8 cellular contexts compared by ENCODE assay signal in the genomic region with DNA sequence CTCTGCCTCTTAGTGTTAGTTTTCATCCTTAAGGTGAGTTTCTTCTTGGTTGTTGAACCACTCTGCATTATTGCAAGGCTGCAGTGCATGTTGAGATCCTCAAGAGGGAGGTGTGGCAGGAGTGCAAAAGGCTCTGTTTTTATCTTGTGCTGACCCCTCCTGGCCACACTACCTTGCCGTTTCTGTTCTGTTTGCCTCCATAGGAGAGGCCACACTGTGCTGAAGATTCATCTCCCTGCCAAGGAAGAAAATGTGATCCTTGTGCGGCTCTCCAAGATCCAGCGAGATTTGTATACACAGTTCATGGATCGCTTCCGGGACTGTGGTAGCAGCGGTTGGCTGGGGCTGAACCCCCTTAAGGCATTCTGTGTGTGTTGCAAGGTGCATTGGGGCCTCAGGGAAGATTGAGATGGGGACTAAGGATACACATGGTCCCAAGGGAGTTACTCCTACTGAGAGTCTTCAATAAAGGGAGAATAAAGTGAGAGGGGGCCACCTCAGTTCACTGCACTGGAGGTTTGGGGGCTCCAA. TPM values are rescaled to one million over a fixed set of nuclear protein-coding genes. Genes with fewer than 3 reads are reported as not detected.
DNase-seq lines count a peak whose midpoint lies in the region; TF ChIP-seq lines count a peak whose summit lies in the region.

No MANE protein-coding gene starts in this region.

- no peak for TF ChIP-seq EP300 in SK-N-SH (IDR thresholded peaks at IDR 0.05; ENCODE audit: borderline replicate concordance in 1 of 2, low read depth in 1 of 2, low read length in 1 of 2)
- no peak for TF ChIP-seq EP300 in neural cell (conservative IDR thresholded peaks at IDR 0.05; ENCODE audit: poor library complexity, severe bottlenecking)

- H3K36me3 ChIP-seq in KMS-11 (ENCODE audit: insufficient read depth), result no peaks in the 10 kb centered on the region
- peaks cover 34 to 77% of the 10 kb centered on the region in 2 experiments for H3K36me3 ChIP-seq in SK-N-SH (replicated peaks in 1 of 2; ENCODE audit: control insufficient read depth in 1 of 2, insufficient read depth in 2 of 2, low read length in 1 of 2)
- H3K36me3 ChIP-seq in neural cell (ENCODE audit: insufficient read depth, low read length), result peaks cover 6% of the 10 kb centered on the region
- peaks cover 58% of the 10 kb centered on the region for H3K36me3 ChIP-seq in CD8-positive, alpha-beta memory T cell (ENCODE audit: insufficient read depth, low read length)

- CTCF ChIA-PET in SK-N-SH (lab: Yijun Ruan, JAX), result interaction anchor here (0.8 to 2.8 kb wide), 12 partner anchors 12 to 137 kb away, joined by 3 to 31 read pairs (median 4); a partner anchor contains a TSS
- CTCF ChIA-PET in CD8-positive, alpha-beta memory T cell (lab: Charles Lee), result no interaction called here

- TF ChIP-seq CTCF in KMS-11 (conservative IDR thresholded peaks at IDR 0.05; ENCODE audit: low read depth, low read length), result peak; percentile 81
- peak; percentile 85 for TF ChIP-seq CTCF in SK-N-SH (IDR thresholded peaks at IDR 0.05)
- peak; percentile 85 for TF ChIP-seq CTCF in endothelial cell (IDR thresholded peaks at IDR 0.05; ENCODE audit: unreplicated experiment)
- peak; percentile 60 for TF ChIP-seq CTCF in neural cell (IDR thresholded peaks at IDR 0.05; ENCODE audit: poor library complexity, severe bottlenecking)

- H4K20me1 ChIP-seq in KMS-11 (ENCODE audit: insufficient read depth) (no peaks in the 10 kb centered on the region), SK-N-SH (ENCODE audit: insufficient read depth) (no peaks in the 10 kb centered on the region), neural cell (ENCODE audit: insufficient read depth) (no peaks in the 10 kb centered on the region)

- no peaks in the 10 kb centered on the region for H3K27me3 Mint-ChIP-seq in endothelial cell (ENCODE audit: unreplicated experiment)
- no peaks in the 10 kb centered on the region for H3K27me3 Mint-ChIP-seq in CD8-positive, alpha-beta memory T cell

- TF ChIP-seq RAD21 in SK-N-SH (IDR thresholded peaks at IDR 0.05; ENCODE audit: low read length) (peak; percentile 88), neural cell (conservative IDR thresholded peaks at IDR 0.05) (peak; percentile 33)

- H3K4me1 ChIP-seq in KMS-11 (ENCODE audit: low read depth, poor library complexity, severe bottlenecking) (no peaks in the 10 kb centered on the region), SK-N-SH (ENCODE audit: control insufficient read depth in 1 of 2, insufficient read depth in 2 of 2, low read depth in 1 of 2, low read length in 1 of 2) (no peaks in the 10 kb centered on the region)
- no peaks in the 10 kb centered on the region for H3K4me1 ChIP-seq in CD8-positive, alpha-beta memory T cell (ENCODE audit: insufficient read depth, low read length)

- no peak overlapping the region for H3K4me3 ChIP-seq in KMS-11 (IDR thresholded peaks at IDR 0.05; ENCODE audit: insufficient read depth, low read depth, low read length)
- no peak overlapping the region; a peak in 1 of 4 replicates for H3K4me3 ChIP-seq in SK-N-SH (ENCODE audit: low read depth in 2 of 2, low read length in 1 of 2)
- H3K4me3 ChIP-seq in neural cell (ENCODE audit: low read length), result no peak overlapping the region
- no peak overlapping the region for H3K4me3 ChIP-seq in CD8-positive, alpha-beta memory T cell (ENCODE audit: low read length)

- DNase-seq in COLO668 (lab: John Stamatoyannopoulos, UW; ENCODE audit: unreplicated experiment) (peak; percentile 13), GM19240 (ENCODE audit: insufficient read length, low spot score) (peak; percentile 28), SK-N-SH (peak; percentile 68), endothelial cell (ENCODE audit: low spot score) (peak; percentile 61)
- no peak for DNase-seq in effector CD4-positive, alpha-beta T cell
- DNase-seq in CD8-positive, alpha-beta memory T cell, result no peak

- H3F3A ChIP-seq in SK-N-SH (replicated peaks; ENCODE audit: insufficient read depth), result no peaks in the 10 kb centered on the region
- H3F3A ChIP-seq in neural cell (ENCODE audit: insufficient read depth, low read length, poor library complexity, severe bottlenecking), result no peaks in the 10 kb centered on the region

- H3K9me3 ChIP-seq in SK-N-SH (no peaks in the 10 kb centered on the region), neural cell (ENCODE audit: low read length) (no peaks in the 10 kb centered on the region)
- H3K9me3 ChIP-seq in CD8-positive, alpha-beta memory T cell (ENCODE audit: low read length), result no peaks in the 10 kb centered on the region

- H3K4me2 ChIP-seq in KMS-11, result no peak overlapping the region
- no peak overlapping the region for H3K4me2 ChIP-seq in SK-N-SH
- H3K4me2 ChIP-seq in neural cell (ENCODE audit: low read length), result no peak overlapping the region

- H3K4me1 Mint-ChIP-seq in endothelial cell (ENCODE audit: unreplicated experiment), result no peaks in the 10 kb centered on the region
- H3K4me1 Mint-ChIP-seq in CD8-positive, alpha-beta memory T cell, result peaks cover 0 to 2% (median 0%) of the 10 kb centered on the region in 3 donors

- no peaks in the 10 kb centered on the region for H3K9me3 Mint-ChIP-seq in endothelial cell (ENCODE audit: unreplicated experiment)
- H3K9me3 Mint-ChIP-seq in CD8-positive, alpha-beta memory T cell, result no peaks in the 10 kb centered on the region

- no peaks in the 10 kb centered on the region for H3K27me3 ChIP-seq in KMS-11 (ENCODE audit: insufficient read depth, low read depth)
- H3K27me3 ChIP-seq in SK-N-SH (ENCODE audit: insufficient read depth), result no peaks in the 10 kb centered on the region
- H3K27me3 ChIP-seq in neural cell (ENCODE audit: insufficient read depth, low read depth, low read length), result no peaks in the 10 kb centered on the region
- H3K27me3 ChIP-seq in CD8-positive, alpha-beta memory T cell (ENCODE audit: insufficient read depth, low read length, poor library complexity, severe bottlenecking), result no peaks in the 10 kb centered on the region

- H3K9me2 ChIP-seq in SK-N-SH, result no peaks in the 10 kb centered on the region
- no peaks in the 10 kb centered on the region for H3K9me2 ChIP-seq in neural cell (ENCODE audit: insufficient read depth, low read length)

- POLR2A ChIA-PET in SK-N-SH (lab: Yijun Ruan, JAX), result no interaction called here
- POLR2A ChIA-PET in CD8-positive, alpha-beta memory T cell (lab: Charles Lee), result no interaction called here

- H3K27ac ChIP-seq in KMS-11 (no peak overlapping the region), SK-N-SH (ENCODE audit: low read depth in 2 of 2, low read length in 1 of 2) (no peak overlapping the region), neural cell (ENCODE audit: low read length) (no peak overlapping the region)
- H3K27ac ChIP-seq in CD8-positive, alpha-beta memory T cell (ENCODE audit: low read depth, low read length), result no peak overlapping the region

- H2AFZ ChIP-seq in KMS-11 (ENCODE audit: low read depth) (no peak overlapping the region), SK-N-SH (ENCODE audit: low read depth) (no peak overlapping the region), neural cell (ENCODE audit: low read depth, low read length) (no peak overlapping the region)

- no peaks in the 10 kb centered on the region for H3K79me2 ChIP-seq in KMS-11 (ENCODE audit: insufficient read depth, low read depth)
- H3K79me2 ChIP-seq in SK-N-SH (ENCODE audit: insufficient read depth), result no peaks in the 10 kb centered on the region
- no peaks in the 10 kb centered on the region for H3K79me2 ChIP-seq in neural cell (replicated peaks; ENCODE audit: insufficient read depth, low read length)

- WGBS in SK-N-SH (ENCODE audit: low lambda C conversion rate), result 81% methylated on average over 6 of the region's 6 CpGs

- no peak overlapping the region for H3K4me3 Mint-ChIP-seq in endothelial cell (ENCODE audit: unreplicated experiment)
- no peak overlapping the region for H3K4me3 Mint-ChIP-seq in CD8-positive, alpha-beta memory T cell

- peaks cover 52% of the 10 kb centered on the region for H3K36me3 Mint-ChIP-seq in endothelial cell (ENCODE audit: low read depth, unreplicated experiment)
- peaks cover 15 to 94% (median 44%) of the 10 kb centered on the region in 3 donors for H3K36me3 Mint-ChIP-seq in CD8-positive, alpha-beta memory T cell

- H3K9ac ChIP-seq in KMS-11 (no peak overlapping the region), SK-N-SH (no peak overlapping the region), neural cell (ENCODE audit: low read length) (no peak overlapping the region)

- no peak overlapping the region for H3K27ac Mint-ChIP-seq in endothelial cell (ENCODE audit: unreplicated experiment)
- peak overlapping the region in 3 of 8 donors; percentile 22 to 61 (median 29) for H3K27ac Mint-ChIP-seq in CD8-positive, alpha-beta memory T cell

TF ChIP-seq in SK-N-SH, 30 proteins besides CTCF, POLR2A, EP300 and RAD21:
- TF ChIP-seq SIN3A (IDR thresholded peaks at IDR 0.05; ENCODE audit: borderline replicate concordance, low read depth, low read length), result no peak
- 0 out of 2 replicates have a peak, but pooled peaks have one; percentile 3 for TF ChIP-seq NRF1 (IDR thresholded peaks at IDR 0.05; ENCODE audit: low read depth, low read length)
- 0 out of 2 replicates have a peak, but pooled peaks have one; percentile 24 for TF ChIP-seq RFX5 (IDR thresholded peaks at IDR 0.05; ENCODE audit: low read length)
- peak; percentile 96 for TF ChIP-seq SMC3 (IDR thresholded peaks at IDR 0.05; ENCODE audit: low read depth, low read length)

TF ChIP-seq in neural cell, 6 proteins besides CTCF, POLR2A, EP300 and RAD21:
- no peak for TF ChIP-seq POLR2AphosphoS5 (IDR thresholded peaks at IDR 0.05)
- TF ChIP-seq SMC3 (conservative IDR thresholded peaks at IDR 0.05; ENCODE audit: poor library complexity), result peak; percentile 57

RNA-seq across cellular contexts. Expression of a gene that starts 33.0 kb away (rescaled TPM):
- polyA plus RNA-seq in SK-N-SH (2012; rRNA removed) (82.1 and 86.0 TPM in 2 replicates), neural cell (33.0 and 35.4 TPM in 2 replicates)
- 39.3 and 60.0 TPM in 2 replicates for polyA plus RNA-seq in SK-N-SH (2012; cell fraction: cytosol; rRNA removed)
- 71.2 and 84.0 TPM in 2 replicates for polyA plus RNA-seq in SK-N-SH (2012; cell fraction: nucleus; rRNA removed)
- total RNA-seq in endothelial cell (ENCODE audit: unreplicated experiment), result 23.8 TPM
- 16.0 and 18.5 TPM in 2 replicates for polyA minus RNA-seq in neural cell
- total RNA-seq in CD8-positive, alpha-beta memory T cell, result 10 to 100 TPM; 48.2 to 52.3 TPM
- polyA plus RNA-seq in CD8-positive, alpha-beta memory T cell, result 110 TPM

Comparison
In these comparisons a context has a peak if more than half of its experiments do, and no peak if none do; other contexts are left out.
1. DNase-seq: peak in COLO668 (single experiment), GM19240 (single experiment), SK-N-SH (single experiment) and endothelial cell (single experiment); none in effector CD4-positive, alpha-beta T cell (single experiment) and CD8-positive, alpha-beta memory T cell (0 of 5).
2. Peak in every context shown above with its lines, with median percentiles within 50 percentile points of each other: CTCF ChIP-seq.